In genomic region chr2:151614606-151615306, GRCh38 we compare ENCODE assay signal across 10 cellular contexts.
A peak's percentile ranks its signal among the peaks of the same experiment; 100 is the strongest.
DNase-seq lines count a peak whose midpoint lies in the region; ATAC-seq lines count a peak whose summit lies in the region.
"Had no signal": no experiment of that assay in that cellular context is flagged by ENCODE, and none has a peak within 500 bp of the region (broad histone marks: within the 10 kb centered on the region; RNA-seq: fewer than 3 reads in every experiment).

No MANE protein-coding gene starts in this region.

- DNase-seq in activated CD4-positive, CD25-positive, alpha-beta regulatory T cell treated with anti-CD3 and anti-CD28 coated beads, Interleukin-2, amount 50 U/mL, for 72 hours: no peak
- DNase-seq in activated CD4-positive, alpha-beta memory T cell treated with anti-CD3 and anti-CD28 coated beads, Interleukin-2, amount 10 ng/mL, durations not matched to agents 7 days and 5 days: no peak
- DNase-seq in lung microvascular endothelial cell (ENCODE audit: low read depth in 2 of 2) (peak; percentile 53 to 75), GF-D8 (lab: John Stamatoyannopoulos, UW) (no peak), SW480 (ENCODE audit: low spot score) (no peak)
- DNase-seq: stimulated activated CD4-positive, alpha-beta T cell treated with anti-CD3 and anti-CD28 coated beads, Interleukin-15, amount 100 ng/mL, for 24 hours had no signal

- no peaks in the 10 kb centered on the region for H3K27me3 Mint-ChIP-seq in activated CD4-positive, alpha-beta memory T cell treated with anti-CD3 and anti-CD28 coated beads, Interleukin-2, amount 10 ng/mL, durations not matched to agents 7 days and 5 days
- H3K27me3 Mint-ChIP-seq: progenitor cell of endocrine pancreas had no signal

- peak; percentile 76 to 79 for ATAC-seq in activated CD4-positive, CD25-positive, alpha-beta regulatory T cell treated with anti-CD3 and anti-CD28 coated beads, Interleukin-2, amount 50 U/mL, for 24 hours
- ATAC-seq in GM19395 (IDR thresholded peaks at IDR 0.05; ENCODE audit: unreplicated experiment) (peak; percentile 63), GM21737 (IDR thresholded peaks at IDR 0.05; ENCODE audit: unreplicated experiment) (no peak)

- peaks cover 2% of the 10 kb centered on the region for H3K9me3 Mint-ChIP-seq in activated CD4-positive, alpha-beta memory T cell treated with anti-CD3 and anti-CD28 coated beads, Interleukin-2, amount 10 ng/mL, durations not matched to agents 7 days and 5 days

- peak overlapping the region; percentile 40 for H3K27ac Mint-ChIP-seq in activated CD4-positive, alpha-beta memory T cell treated with anti-CD3 and anti-CD28 coated beads, Interleukin-2, amount 10 ng/mL, durations not matched to agents 7 days and 5 days
- H3K27ac Mint-ChIP-seq: progenitor cell of endocrine pancreas had no signal

- no peak overlapping the region for H3K4me3 Mint-ChIP-seq in activated CD4-positive, alpha-beta memory T cell treated with anti-CD3 and anti-CD28 coated beads, Interleukin-2, amount 10 ng/mL, durations not matched to agents 7 days and 5 days

- peaks cover 11% of the 10 kb centered on the region for H3K36me3 Mint-ChIP-seq in activated CD4-positive, alpha-beta memory T cell treated with anti-CD3 and anti-CD28 coated beads, Interleukin-2, amount 10 ng/mL, durations not matched to agents 7 days and 5 days (ENCODE audit: low read depth)

- CTCF ChIA-PET in activated CD4-positive, alpha-beta memory T cell treated with anti-CD3 and anti-CD28 coated beads, Interleukin-2, amount 10 ng/mL, durations not matched to agents 7 days and 5 days (lab: Charles Lee): interaction anchor here (1.2 to 2.3 kb wide), 4 partner anchors 20 to 411 kb away, joined by 3 to 7 read pairs (median 4); no protein-coding TSS in a partner anchor

- peaks cover 26% of the 10 kb centered on the region for H3K4me1 Mint-ChIP-seq in activated CD4-positive, alpha-beta memory T cell treated with anti-CD3 and anti-CD28 coated beads, Interleukin-2, amount 10 ng/mL, durations not matched to agents 7 days and 5 days

- POLR2A ChIA-PET in activated CD4-positive, alpha-beta memory T cell treated with anti-CD3 and anti-CD28 coated beads, Interleukin-2, amount 10 ng/mL, durations not matched to agents 7 days and 5 days (lab: Charles Lee): interaction anchor here (1.5 to 2.0 kb wide), 2 partner anchors 22 to 23 kb away, joined by 6 to 7 read pairs; no protein-coding TSS in a partner anchor

Comparison
In these comparisons a context has a peak if more than half of its experiments do, and no peak if none do; other contexts are left out.
1. DNase-seq: peak in lung microvascular endothelial cell (2 of 2); none in activated CD4-positive, CD25-positive, alpha-beta regulatory T cell treated with anti-CD3 and anti-CD28 coated beads, Interleukin-2, amount 50 U/mL, for 72 hours (single experiment), activated CD4-positive, alpha-beta memory T cell treated with anti-CD3 and anti-CD28 coated beads, Interleukin-2, amount 10 ng/mL, durations not matched to agents 7 days and 5 days (single experiment), GF-D8 (single experiment) and SW480 (single experiment).